Comparison of ENCODE assay signal across 6 cellular contexts in the genomic region with DNA sequence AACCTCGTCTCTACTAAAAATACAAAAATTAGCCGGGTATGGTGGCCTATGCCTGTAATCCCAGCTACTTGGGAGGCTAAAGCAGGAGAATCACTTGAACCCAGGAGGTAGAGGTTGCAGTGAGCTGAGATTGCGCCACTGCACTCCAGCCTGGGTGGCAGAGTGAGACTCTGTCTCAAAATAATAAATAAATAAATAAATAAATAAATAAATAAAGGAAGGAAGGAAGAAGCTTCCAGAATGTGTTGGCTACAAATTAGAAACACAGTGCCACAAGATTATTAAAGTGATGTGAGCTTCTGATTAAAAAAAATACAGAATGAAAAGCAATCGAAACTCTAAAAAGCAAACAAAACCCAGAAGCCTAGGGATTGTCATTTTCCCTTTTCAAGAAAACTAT. TPM values are rescaled to one million over a fixed set of nuclear protein-coding genes. Genes with fewer than 3 reads are reported as not detected.
"Had no signal": no experiment of that assay in that cellular context is flagged by ENCODE, and none has a peak within 500 bp of the region (broad histone marks: within the 10 kb centered on the region; RNA-seq: fewer than 3 reads in every experiment).

No MANE protein-coding gene starts in this region.

RNA-seq across cellular contexts. Expression of a gene that starts 30.4 kb away (rescaled TPM):
- total RNA-seq: HepG2, HT-29, HT1080, IMR-90, K562 had no signal
- polyA plus RNA-seq: HepG2, IgD-negative memory B cell, IMR-90, K562 had no signal

RNA-seq across cellular contexts. Expression of a gene that starts 44.3 kb away (rescaled TPM):
- total RNA-seq: HepG2, HT1080, IMR-90, K562 had no signal
- polyA plus RNA-seq: HepG2, IMR-90, K562 had no signal

RNA-seq across cellular contexts. Expression of a gene that starts 52.3 kb away (rescaled TPM):
- total RNA-seq: HT1080, IMR-90, K562 had no signal
- polyA plus RNA-seq: IMR-90, K562 had no signal
